In the genomic region with DNA sequence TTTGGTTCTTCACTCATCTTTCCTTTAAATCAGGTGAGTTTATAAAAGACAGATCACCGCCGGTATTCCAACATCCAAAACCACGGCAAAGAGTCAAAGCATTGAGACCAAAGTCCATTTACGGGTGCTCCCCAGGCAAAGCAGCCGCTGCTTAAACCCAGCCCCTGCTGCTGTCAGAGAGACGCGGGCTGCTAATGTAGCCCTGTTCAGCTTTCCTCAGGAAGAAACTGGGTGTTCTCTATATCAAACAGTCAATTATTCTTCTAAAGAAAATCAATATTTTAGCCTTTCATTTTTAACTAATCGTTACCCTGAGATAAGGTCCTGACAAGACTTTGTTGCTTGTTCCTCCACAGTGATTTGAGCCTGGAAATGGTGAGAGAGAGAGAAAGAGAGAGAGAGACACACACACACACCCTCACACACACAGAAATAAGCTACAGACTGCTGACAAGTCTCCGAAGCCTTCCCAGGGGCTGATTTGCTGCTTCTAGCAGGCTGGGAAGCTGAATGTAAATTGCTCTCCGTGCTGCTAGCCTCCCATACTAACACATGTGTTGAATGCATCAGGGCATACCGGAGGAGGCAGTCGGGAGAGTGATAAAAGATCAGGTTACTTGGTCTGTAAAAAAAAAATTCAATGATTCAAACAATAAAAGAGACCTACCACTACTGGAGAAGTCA, we compare ENCODE assay signal across 8 cellular contexts.
DNase-seq lines count a peak whose midpoint lies in the region; ATAC-seq, FAIRE-seq and TF ChIP-seq lines count a peak whose summit lies in the region.

No MANE protein-coding gene starts in this region.

- no peak for TF ChIP-seq CTCF in CD8-positive, alpha-beta T cell (IDR thresholded peaks at IDR 0.05)
- TF ChIP-seq CTCF in H1 (IDR thresholded peaks at IDR 0.05; ENCODE audit: control extremely low read depth in 1 of 3, insufficient read depth in 1 of 3, low read depth in 1 of 3, low read length in 3 of 3), result no peak

- WGBS in H1 (ENCODE audit: extremely low coverage in 1 of 2, insufficient coverage in 1 of 2, insufficient read length in 1 of 2, insufficient replicate concordance in 2 of 2, low coverage in 1 of 2, low lambda C conversion rate in 2 of 2, missing lambda C conversion rate in 1 of 2), 2 experiments, result 24% methylated on average over 12 of the region's 12 CpGs; no CpG with 5 or more reads in 1 of the 2 experiments
- 6 to 11% methylated on average over 5 to 6 of the region's 12 CpGs for WGBS in mesodermal cell (ENCODE audit: insufficient coverage in 2 of 2), 2 experiments

- no peak overlapping the region; a peak in 1 of 7 replicates for H3K9ac ChIP-seq in H1 (replicated peaks in 1 of 4; ENCODE audit: extremely low read depth in 1 of 4, low read depth in 3 of 4, low read length in 3 of 4)

- no peak overlapping the region for H2AFZ ChIP-seq in H1 (ENCODE audit: low read length)

- no peaks in the 10 kb centered on the region for H3K4me1 ChIP-seq in CD8-positive, alpha-beta T cell (ENCODE audit: insufficient read depth, low read length)
- H3K4me1 ChIP-seq in H1 (replicated peaks in 1 of 4; ENCODE audit: control insufficient read depth in 3 of 4, insufficient read depth in 4 of 4, low read length in 3 of 4) (peaks cover 0 to 17% (median 13%) of the 10 kb centered on the region in 4 experiments), mesodermal cell (ENCODE audit: control insufficient read depth, insufficient read depth, low read length, poor library complexity, severe bottlenecking) (no peaks in the 10 kb centered on the region)

- no peak overlapping the region for H4K8ac ChIP-seq in H1 (ENCODE audit: extremely low read depth, insufficient read depth, low read length)

- H3K14ac ChIP-seq in H1 (ENCODE audit: insufficient read length), result no peak overlapping the region

- no peak overlapping the region for H2BK20ac ChIP-seq in H1 (ENCODE audit: low read length)

- H3K27ac Mint-ChIP-seq in CD8-positive, alpha-beta T cell, result peak overlapping the region; percentile 9
- H3K27ac Mint-ChIP-seq in stimulated activated effector memory CD8-positive, alpha-beta T cell treated with anti-CD3 and anti-CD28 coated beads, Interleukin-12 subunit alpha, Interleukin-12 subunit beta, amount 100 ng/mL, for 72 hours, result peak overlapping the region; percentile 79

- TF ChIP-seq EP300 in H1 (IDR thresholded peaks at IDR 0.05; ENCODE audit: borderline replicate concordance in 1 of 2, low read depth in 2 of 2, low read length in 2 of 2), result no peak

- no peak overlapping the region for H3K27ac ChIP-seq in CD8-positive, alpha-beta T cell (ENCODE audit: low read depth, low read length)
- H3K27ac ChIP-seq in H1 (ENCODE audit: low read depth, low read length) (no peak overlapping the region), mesodermal cell (ENCODE audit: low read depth, low read length, severe bottlenecking) (peak overlapping the region; percentile 47)

- H3K9me3 Mint-ChIP-seq in CD8-positive, alpha-beta T cell, result peaks cover 5% of the 10 kb centered on the region
- no peaks in the 10 kb centered on the region for H3K9me3 Mint-ChIP-seq in stimulated activated effector memory CD8-positive, alpha-beta T cell treated with anti-CD3 and anti-CD28 coated beads, Interleukin-12 subunit alpha, Interleukin-12 subunit beta, amount 100 ng/mL, for 72 hours

- no peak for ATAC-seq in CD8-positive, alpha-beta T cell
- ATAC-seq in stimulated activated effector memory CD8-positive, alpha-beta T cell treated with anti-CD3 and anti-CD28 coated beads, Interleukin-12 subunit alpha, Interleukin-12 subunit beta, amount 100 ng/mL, for 72 hours, result peak; percentile 60
- ATAC-seq in GM18858 (IDR thresholded peaks at IDR 0.05; ENCODE audit: unreplicated experiment) (no peak), HG03175 (IDR thresholded peaks at IDR 0.05; ENCODE audit: unreplicated experiment) (no peak)

- no peak overlapping the region for H2BK12ac ChIP-seq in H1 (ENCODE audit: low read depth, low read length)

- H3K23ac ChIP-seq in H1 (ENCODE audit: insufficient read length), result no peak overlapping the region

- no peaks in the 10 kb centered on the region for H3K9me3 ChIP-seq in CD8-positive, alpha-beta T cell (ENCODE audit: low read length)
- H3K9me3 ChIP-seq in H1 (ENCODE audit: insufficient read depth in 2 of 2, low read depth in 1 of 2, low read length in 1 of 2), result no peaks in the 10 kb centered on the region
- peaks cover 3% of the 10 kb centered on the region for H3K9me3 ChIP-seq in mesodermal cell (ENCODE audit: control insufficient read depth, low read length)

- H3K27me3 Mint-ChIP-seq in CD8-positive, alpha-beta T cell (ENCODE audit: low read depth), result peaks cover 14% of the 10 kb centered on the region

- H4K20me1 ChIP-seq in H1 (replicated peaks in 1 of 2; ENCODE audit: control insufficient read depth in 1 of 2, insufficient read depth in 2 of 2, low read length in 2 of 2), result no peaks in the 10 kb centered on the region

- H3K27me3 ChIP-seq in CD8-positive, alpha-beta T cell (ENCODE audit: insufficient read depth, low read length), result no peaks in the 10 kb centered on the region
- peaks cover 0 to 1% (median 0%) of the 10 kb centered on the region in 4 experiments; a peak in 1 of 7 replicates for H3K27me3 ChIP-seq in H1 (replicated peaks in 1 of 4; ENCODE audit: control insufficient read depth in 3 of 4, extremely low read depth in 1 of 4, insufficient read depth in 3 of 4, low read length in 3 of 4)

- no peak overlapping the region for H2BK120ac ChIP-seq in H1 (replicated peaks; ENCODE audit: low read depth, low read length)

- H3K56ac ChIP-seq in H1 (replicated peaks; ENCODE audit: insufficient read length, low read depth, low read length), result no peak overlapping the region

- no peak for DNase-seq in CD8-positive, alpha-beta T cell
- DNase-seq in HS-5 (ENCODE audit: low read depth) (peak; percentile 10), UCSD-AML1 (lab: John Stamatoyannopoulos, UW; ENCODE audit: unreplicated experiment) (peak; percentile 5), H1 (ENCODE audit: low read depth in 1 of 2, low spot score in 2 of 2) (peak in 1 of 2 experiments; percentile 5)
- DNase-seq in stimulated activated effector memory CD8-positive, alpha-beta T cell treated with anti-CD3 and anti-CD28 coated beads, Interleukin-12 subunit alpha, Interleukin-12 subunit beta, amount 100 ng/mL, for 72 hours (ENCODE audit: low spot score in 2 of 2), result peak in 1 of 2 donors; percentile 73

- H4K91ac ChIP-seq in H1 (replicated peaks; ENCODE audit: insufficient read length, low read length), result no peak overlapping the region

- H3K4me2 ChIP-seq in H1 (ENCODE audit: insufficient read depth in 1 of 2, low read depth in 2 of 2, low read length in 2 of 2), result peak overlapping the region; percentile 34 to 54; a peak in 3 of 4 replicates

- no peaks in the 10 kb centered on the region; the same call in 1 of the 2 replicates for H3K23me2 ChIP-seq in H1 (ENCODE audit: low read depth, low read length)

- H3K4me1 Mint-ChIP-seq in CD8-positive, alpha-beta T cell (ENCODE audit: low read depth), result peaks cover 24% of the 10 kb centered on the region
- peaks cover 30% of the 10 kb centered on the region for H3K4me1 Mint-ChIP-seq in stimulated activated effector memory CD8-positive, alpha-beta T cell treated with anti-CD3 and anti-CD28 coated beads, Interleukin-12 subunit alpha, Interleukin-12 subunit beta, amount 100 ng/mL, for 72 hours

- H3K4me3 Mint-ChIP-seq in CD8-positive, alpha-beta T cell, result peak overlapping the region; percentile 56
- peak overlapping the region; percentile 79 for H3K4me3 Mint-ChIP-seq in stimulated activated effector memory CD8-positive, alpha-beta T cell treated with anti-CD3 and anti-CD28 coated beads, Interleukin-12 subunit alpha, Interleukin-12 subunit beta, amount 100 ng/mL, for 72 hours

- TF ChIP-seq RAD21 in H1 (IDR thresholded peaks at IDR 0.05 in 1 of 2, conservative IDR thresholded peaks at IDR 0.05 in 1 of 2; ENCODE audit: low read depth in 2 of 2, low read length in 2 of 2), result no peak

- H3K79me2 ChIP-seq in H1 (ENCODE audit: control insufficient read depth in 1 of 2, insufficient read depth in 2 of 2, low read length in 2 of 2), result no peaks in the 10 kb centered on the region

- H2BK5ac ChIP-seq in H1 (ENCODE audit: low read depth, low read length), result no peak overlapping the region

- H3K79me1 ChIP-seq in H1 (ENCODE audit: low read depth, low read length), result no peaks in the 10 kb centered on the region

- POLR2A ChIA-PET in CD8-positive, alpha-beta T cell (lab: Charles Lee), result no interaction called here
- POLR2A ChIA-PET in H1 (lab: Charles Lee; ENCODE audit: partially characterized antibody), result no interaction called here

- H2AK5ac ChIP-seq in H1 (ENCODE audit: low read depth, low read length), result no peak overlapping the region

- H3K36me3 Mint-ChIP-seq in CD8-positive, alpha-beta T cell, result peaks cover 2% of the 10 kb centered on the region
- H3K36me3 Mint-ChIP-seq in stimulated activated effector memory CD8-positive, alpha-beta T cell treated with anti-CD3 and anti-CD28 coated beads, Interleukin-12 subunit alpha, Interleukin-12 subunit beta, amount 100 ng/mL, for 72 hours, result peaks cover 11% of the 10 kb centered on the region

- no peak overlapping the region for H3K4me3 ChIP-seq in CD8-positive, alpha-beta T cell (ENCODE audit: low read depth, low read length)
- H3K4me3 ChIP-seq in H1 (ENCODE audit: extremely low read depth in 1 of 4, insufficient read depth in 2 of 4, low read depth in 3 of 4, low read length in 4 of 4) (peak overlapping the region in 3 of 4 experiments; percentile 19 to 36 (median 22); a peak in 4 of 8 replicates), mesodermal cell (ENCODE audit: extremely low read depth, insufficient read depth, low read length, poor library complexity, severe bottlenecking) (peak overlapping the region; percentile 32)

- intact Hi-C loops in CD8-positive, alpha-beta T cell (cut with DNase I, micrococcal nuclease), result no loop called here

- H3K36me3 ChIP-seq in CD8-positive, alpha-beta T cell (ENCODE audit: insufficient read depth, low read length), result no peaks in the 10 kb centered on the region
- H3K36me3 ChIP-seq in H1 (ENCODE audit: control insufficient read depth in 2 of 4, insufficient read depth in 4 of 4, low read length in 3 of 4), result no peaks in the 10 kb centered on the region
- no peaks in the 10 kb centered on the region for H3K36me3 ChIP-seq in mesodermal cell (ENCODE audit: control insufficient read depth, insufficient read depth, low read length)

- no peak overlapping the region; the same call in 1 of the 2 replicates for H3K18ac ChIP-seq in H1 (ENCODE audit: extremely low read depth, low read length)

- H4K5ac ChIP-seq in H1 (ENCODE audit: insufficient read length, low read depth, low read length), result no peak overlapping the region

- peak; percentile 86 for FAIRE-seq in H1 (lab: Jason Lieb, UNC)

- CTCF ChIA-PET in CD8-positive, alpha-beta T cell (lab: Charles Lee), result no interaction called here
- CTCF ChIA-PET in H1 (lab: Charles Lee; ENCODE audit: partially characterized antibody), result interaction anchor here (1.5 kb wide), 1 partner anchor 34 kb away, joined by 4 read pairs; no protein-coding TSS in a partner anchor

- no peak overlapping the region for H2BK15ac ChIP-seq in H1 (ENCODE audit: low read length)

- no peak overlapping the region for H3K4ac ChIP-seq in H1 (replicated peaks; ENCODE audit: insufficient read length, low read depth, low read length)

- no peak for TF ChIP-seq POLR2A in H1 (IDR thresholded peaks at IDR 0.05; ENCODE audit: control extremely low read depth in 1 of 2, low read depth in 2 of 2, low read length in 2 of 2)

TF ChIP-seq in H1, 55 proteins besides CTCF, POLR2A, EP300 and RAD21 (continues in another document):
- TF ChIP-seq BCL11A (IDR thresholded peaks at IDR 0.05; ENCODE audit: low read depth in 2 of 2, low read length in 2 of 2), result no peak

Comparison
In these comparisons a context has a peak if more than half of its experiments do, and no peak if none do; other contexts are left out.
1. DNase-seq: peak in HS-5 (single experiment) and UCSD-AML1 (single experiment); none in CD8-positive, alpha-beta T cell (0 of 7).